Comparison of ENCODE assay signal across 8 cellular contexts in the genomic region with DNA sequence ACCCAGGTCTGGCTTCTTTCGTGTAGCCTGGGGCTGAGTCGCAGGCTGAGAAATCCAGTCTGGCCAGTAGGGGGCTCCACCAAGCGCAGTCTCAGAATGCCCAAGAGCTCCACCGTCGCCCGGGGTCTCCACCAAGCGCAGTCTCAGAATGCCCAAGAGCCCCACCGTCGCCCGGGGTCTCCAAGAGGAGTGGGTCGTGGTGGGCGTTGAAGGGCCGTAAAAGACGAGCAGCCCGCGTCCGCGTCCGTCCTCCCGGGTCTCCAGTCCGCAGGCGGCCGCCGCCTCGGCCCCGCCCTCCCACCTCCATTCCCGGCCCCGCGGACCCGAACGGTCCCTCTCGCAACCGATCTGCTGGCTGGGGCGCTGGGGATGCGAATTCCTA. TPM values are rescaled to one million over a fixed set of nuclear protein-coding genes. Genes with fewer than 3 reads are reported as not detected.
DNase-seq lines count a peak whose midpoint lies in the region; ATAC-seq and TF ChIP-seq lines count a peak whose summit lies in the region.

No MANE protein-coding gene starts in this region.

- H3K4me1 ChIP-seq in HUES6 (ENCODE audit: control insufficient read depth, insufficient read depth, low read length): peaks cover 37% of the 10 kb centered on the region

- no peaks in the 10 kb centered on the region for H3K27me3 Mint-ChIP-seq in natural killer cell (ENCODE audit: low read depth in 2 of 2)
- H3K27me3 Mint-ChIP-seq in stimulated activated naive B cell treated with anti-CD40 and anti-IgM and Interleukin-4, amounts not matched to agents 10 μg/mL and 1 μg/mL and 100 μg/mL, for 72 hours: no peaks in the 10 kb centered on the region

- H3K4me3 Mint-ChIP-seq in natural killer cell: peak overlapping the region; percentile 92
- peak overlapping the region; percentile 79 to 83 for H3K4me3 Mint-ChIP-seq in stimulated activated naive B cell treated with anti-CD40 and anti-IgM and Interleukin-4, amounts not matched to agents 10 μg/mL and 1 μg/mL and 100 μg/mL, for 72 hours

- peak; percentile 61 for ATAC-seq in GM21515 (IDR thresholded peaks at IDR 0.05; ENCODE audit: unreplicated experiment)
- ATAC-seq in natural killer cell: peak; percentile 37 to 72 (median 52)
- ATAC-seq in stimulated activated naive B cell treated with anti-CD40 and anti-IgM and Interleukin-4, amounts not matched to agents 10 μg/mL and 1 μg/mL and 100 μg/mL, for 72 hours (replicated peaks): peak; percentile 69

- peak overlapping the region; percentile 99 for H3K27ac ChIP-seq in HUES6 (ENCODE audit: low read depth, low read length)

- H3K9ac ChIP-seq in HUES6 (ENCODE audit: low read length): peak overlapping the region; percentile 96

- H3K27me3 ChIP-seq in HUES6 (ENCODE audit: control insufficient read depth, insufficient read depth, low read length): no peaks in the 10 kb centered on the region

- H3K9me3 Mint-ChIP-seq in natural killer cell: no peaks in the 10 kb centered on the region
- no peaks in the 10 kb centered on the region for H3K9me3 Mint-ChIP-seq in stimulated activated naive B cell treated with anti-CD40 and anti-IgM and Interleukin-4, amounts not matched to agents 10 μg/mL and 1 μg/mL and 100 μg/mL, for 72 hours

- DNase-seq in DMS114 treated with DMSO at 0.1 percent for 48 hours (lab: John Stamatoyannopoulos, UW; ENCODE audit: unreplicated experiment) (peak; percentile 67), OCI-M2 (lab: John Stamatoyannopoulos, UW; ENCODE audit: unreplicated experiment) (peak; percentile 81), fibroblast of mammary gland (ENCODE audit: low read depth) (peak; percentile 81), natural killer cell (peak; percentile 84)
- DNase-seq in activated T-helper 1 cell treated with anti-CD3 and anti-CD28 coated beads, Interleukin-2, amount 50 U/mL, for 16 hours (ENCODE audit: low read depth in 1 of 2, low spot score in 1 of 2): peak; percentile 74 to 86
- DNase-seq in stimulated activated naive B cell treated with anti-CD40 and anti-IgM and Interleukin-4, amounts not matched to agents 10 μg/mL and 1 μg/mL and 100 μg/mL, for 72 hours: peak; percentile 79

- intact Hi-C loops in natural killer cell (cut with micrococcal nuclease): loop anchor here (5.0 kb wide), 1 partner anchor 668 kb away; no protein-coding TSS in a partner anchor

- peak; percentile 75 for TF ChIP-seq CTCF in fibroblast of mammary gland (conservative IDR thresholded peaks at IDR 0.05; ENCODE audit: control insufficient read depth, insufficient read depth, low read depth, low read length)
- peak; percentile 89 for TF ChIP-seq CTCF in natural killer cell (IDR thresholded peaks at IDR 0.05)

- peak overlapping the region; percentile 94 to 98 for H3K27ac Mint-ChIP-seq in natural killer cell
- H3K27ac Mint-ChIP-seq in stimulated activated naive B cell treated with anti-CD40 and anti-IgM and Interleukin-4, amounts not matched to agents 10 μg/mL and 1 μg/mL and 100 μg/mL, for 72 hours: peak overlapping the region; percentile 82

- peak overlapping the region; percentile 82 for H3K4me3 ChIP-seq in HUES6 (ENCODE audit: low read depth, low read length)
- H3K4me3 ChIP-seq in fibroblast of mammary gland (ENCODE audit: control insufficient read depth, low read depth, low read length): peak overlapping the region; percentile 93

- H3K9me3 ChIP-seq in HUES6 (ENCODE audit: control insufficient read depth, insufficient read depth, low read depth, low read length): no peaks in the 10 kb centered on the region

- peaks cover 45 to 56% of the 10 kb centered on the region in 2 donors for H3K4me1 Mint-ChIP-seq in natural killer cell
- H3K4me1 Mint-ChIP-seq in stimulated activated naive B cell treated with anti-CD40 and anti-IgM and Interleukin-4, amounts not matched to agents 10 μg/mL and 1 μg/mL and 100 μg/mL, for 72 hours: peaks cover 16 to 30% of the 10 kb centered on the region in 2 donors

- no peaks in the 10 kb centered on the region for H3K36me3 Mint-ChIP-seq in natural killer cell
- peaks cover 0 to 2% of the 10 kb centered on the region in 2 donors for H3K36me3 Mint-ChIP-seq in stimulated activated naive B cell treated with anti-CD40 and anti-IgM and Interleukin-4, amounts not matched to agents 10 μg/mL and 1 μg/mL and 100 μg/mL, for 72 hours

- peaks cover 32% of the 10 kb centered on the region for H3K36me3 ChIP-seq in HUES6 (ENCODE audit: control insufficient read depth, insufficient read depth, low read length)

RNA-seq across cellular contexts. Expression of a gene that starts 0.9 kb away (rescaled TPM):
- 100 to 1,000 TPM; 168 to 219 (median 186) TPM for total RNA-seq in natural killer cell

RNA-seq across cellular contexts. Expression of a gene that starts 17.7 kb away (rescaled TPM):
- total RNA-seq in natural killer cell: 1 to 10 TPM; 2.3 to 2.8 (median 2.5) TPM

RNA-seq across cellular contexts. Expression of a gene that starts 28.4 kb away (rescaled TPM):
- 1 to 10 TPM in 2 of 3 donors, not detected in 1; 1.0 to 1.2 TPM for total RNA-seq in natural killer cell

Comparison
In these comparisons a context has a peak if more than half of its experiments do, and no peak if none do; other contexts are left out.
1. Peak in every context shown above with its lines: DNase-seq, ATAC-seq, H3K4me3 ChIP-seq and H3K27ac ChIP-seq.